In the genomic region with DNA sequence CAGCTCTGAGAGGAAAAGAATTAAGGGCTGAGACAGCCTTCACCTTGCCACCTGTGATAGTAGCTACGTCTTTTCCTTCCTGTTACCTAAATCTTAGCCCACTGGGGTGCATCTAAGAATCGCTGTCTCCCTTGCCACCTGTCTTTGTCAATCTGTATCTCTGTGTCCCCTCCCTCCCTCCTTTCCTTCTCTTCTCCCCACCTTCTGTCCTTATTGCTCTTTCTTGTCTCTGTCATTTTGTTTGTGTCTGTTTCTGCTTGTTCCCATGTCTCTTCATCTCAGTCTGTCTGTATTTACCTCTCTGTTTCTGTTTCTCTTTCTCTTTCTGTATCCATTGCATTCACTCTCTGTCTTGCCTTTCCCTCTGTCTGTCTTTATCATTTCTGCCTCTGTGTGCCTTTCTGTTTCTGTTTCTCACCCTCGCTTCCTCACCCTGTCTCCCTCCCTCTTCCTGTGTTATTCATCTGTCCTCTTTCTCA, we compare ENCODE assay signal across 12 cellular contexts. TPM values are rescaled to one million over a fixed set of nuclear protein-coding genes. Genes with fewer than 3 reads are reported as not detected.
DNase-seq lines count a peak whose midpoint lies in the region; ATAC-seq, FAIRE-seq and TF ChIP-seq lines count a peak whose summit lies in the region.
"Had no signal": no experiment of that assay in that cellular context is flagged by ENCODE, and none has a peak within 500 bp of the region (broad histone marks: within the 10 kb centered on the region; RNA-seq: fewer than 3 reads in every experiment).

No MANE protein-coding gene starts in this region.

- peaks cover 0 to 6% (median 0%) of the 10 kb centered on the region in 7 donors for H3K9me3 Mint-ChIP-seq in CD4-positive, CD25-positive, alpha-beta regulatory T cell
- peaks cover under 1% of the 10 kb centered on the region for H3K9me3 Mint-ChIP-seq in activated CD8-positive, alpha-beta T cell treated with anti-CD3 and anti-CD28 coated beads, Interleukin-2, amount 10 ng/mL, durations not matched to agents 7 days and 5 days (ENCODE audit: insufficient read depth)

- peak overlapping the region; percentile 82 to 96 (median 95) for H3K27ac Mint-ChIP-seq in CD4-positive, CD25-positive, alpha-beta regulatory T cell
- H3K27ac Mint-ChIP-seq in activated CD8-positive, alpha-beta T cell treated with anti-CD3 and anti-CD28 coated beads, Interleukin-2, amount 10 ng/mL, durations not matched to agents 7 days and 5 days, result peak overlapping the region; percentile 87

- H3K4me1 ChIP-seq in CD4-positive, CD25-positive, alpha-beta regulatory T cell (ENCODE audit: control insufficient read depth, insufficient read depth, low read length, poor library complexity, severe bottlenecking), result peaks cover 9% of the 10 kb centered on the region
- no peaks in the 10 kb centered on the region for H3K4me1 ChIP-seq in kidney (ENCODE audit: control insufficient read depth in 1 of 2, insufficient read depth in 1 of 2, low read depth in 1 of 2, low read length in 2 of 2)
- H3K4me1 ChIP-seq: BE2C had no signal

- CTCF ChIA-PET in activated CD8-positive, alpha-beta T cell treated with anti-CD3 and anti-CD28 coated beads, Interleukin-2, amount 10 ng/mL, durations not matched to agents 7 days and 5 days (lab: Charles Lee), result interaction anchor here (1.1 to 1.9 kb wide), 4 partner anchors 9 to 118 kb away, joined by 3 to 9 read pairs (median 4); no protein-coding TSS in a partner anchor

- H3K27me3 Mint-ChIP-seq in CD4-positive, CD25-positive, alpha-beta regulatory T cell, result no peaks in the 10 kb centered on the region
- no peaks in the 10 kb centered on the region for H3K27me3 Mint-ChIP-seq in activated CD8-positive, alpha-beta T cell treated with anti-CD3 and anti-CD28 coated beads, Interleukin-2, amount 10 ng/mL, durations not matched to agents 7 days and 5 days (ENCODE audit: low read depth)

- peaks cover 0 to 14% (median 6%) of the 10 kb centered on the region in 4 donors for H3K4me1 Mint-ChIP-seq in CD4-positive, CD25-positive, alpha-beta regulatory T cell
- H3K4me1 Mint-ChIP-seq in activated CD8-positive, alpha-beta T cell treated with anti-CD3 and anti-CD28 coated beads, Interleukin-2, amount 10 ng/mL, durations not matched to agents 7 days and 5 days (ENCODE audit: low read depth), result peaks cover 12% of the 10 kb centered on the region

- no peak overlapping the region for H3K9ac ChIP-seq in kidney (ENCODE audit: low read length in 2 of 2)

- DNase-seq in CD4-positive, CD25-positive, alpha-beta regulatory T cell, result peak in 2 of 3 donors; percentile 10 to 70
- no peak for DNase-seq in GM19239 (ENCODE audit: insufficient read length, low spot score)
- peak; percentile 26 for DNase-seq in activated CD8-positive, alpha-beta T cell treated with anti-CD3 and anti-CD28 coated beads, Interleukin-2, amount 10 ng/mL, durations not matched to agents 7 days and 5 days
- no peak for DNase-seq in SKM-1 (lab: John Stamatoyannopoulos, UW; ENCODE audit: unreplicated experiment)
- no peak for DNase-seq in DMS79 treated with DMSO at 0.1 percent for 48 hours (lab: John Stamatoyannopoulos, UW)
- DNase-seq in HCEC 1CT, result no peak
- no peak for DNase-seq in kidney
- DNase-seq: amniotic stem cell, BE2C, heart left ventricle, SHP77 treated with DMSO at 0.1 percent for 48 hours had no signal

- H3K36me3 Mint-ChIP-seq in CD4-positive, CD25-positive, alpha-beta regulatory T cell, result peaks cover 4% of the 10 kb centered on the region
- no peaks in the 10 kb centered on the region for H3K36me3 Mint-ChIP-seq in activated CD8-positive, alpha-beta T cell treated with anti-CD3 and anti-CD28 coated beads, Interleukin-2, amount 10 ng/mL, durations not matched to agents 7 days and 5 days (ENCODE audit: low read depth)

- POLR2A ChIA-PET in activated CD8-positive, alpha-beta T cell treated with anti-CD3 and anti-CD28 coated beads, Interleukin-2, amount 10 ng/mL, durations not matched to agents 7 days and 5 days (lab: Charles Lee), result no interaction called here

- H3K27me3 ChIP-seq in CD4-positive, CD25-positive, alpha-beta regulatory T cell (ENCODE audit: control insufficient read depth, insufficient read depth, low read length), result peaks cover 5% of the 10 kb centered on the region
- H3K27me3 ChIP-seq: heart left ventricle had no signal

- FAIRE-seq in GM19239 (lab: Jason Lieb, UNC) (peak; percentile 89), kidney (lab: Jason Lieb, UNC) (no peak)

- H3K9me3 ChIP-seq in CD4-positive, CD25-positive, alpha-beta regulatory T cell (ENCODE audit: control insufficient read depth in 2 of 2, low read length in 2 of 2), result no peaks in the 10 kb centered on the region
- H3K9me3 ChIP-seq in kidney (ENCODE audit: control insufficient read depth in 1 of 2, low read length in 2 of 2), result no peaks in the 10 kb centered on the region
- H3K9me3 ChIP-seq: BE2C, heart left ventricle had no signal

- intact Hi-C loops in kidney (cut with DNase I), result no loop called here

- H3K4me3 ChIP-seq in CD4-positive, CD25-positive, alpha-beta regulatory T cell (ENCODE audit: low read depth, low read length), result peak overlapping the region; percentile 83
- no peak overlapping the region for H3K4me3 ChIP-seq in kidney (ENCODE audit: low read length in 2 of 2)

- peak; percentile 45 to 51 for ATAC-seq in CD4-positive, CD25-positive, alpha-beta regulatory T cell (ENCODE audit: low read depth in 2 of 2)
- ATAC-seq in HG02981 (IDR thresholded peaks at IDR 0.05; ENCODE audit: unreplicated experiment), result peak; percentile 94
- ATAC-seq in activated CD8-positive, alpha-beta T cell treated with anti-CD3 and anti-CD28 coated beads, Interleukin-2, amount 10 ng/mL, durations not matched to agents 7 days and 5 days, result peak; percentile 94
- ATAC-seq: heart left ventricle had no signal

- H3K27ac ChIP-seq in CD4-positive, CD25-positive, alpha-beta regulatory T cell (ENCODE audit: insufficient read depth, low read length, poor library complexity, severe bottlenecking), result peak overlapping the region; percentile 43
- H3K27ac ChIP-seq in kidney (ENCODE audit: low read depth in 2 of 2, low read length in 2 of 2), result no peak overlapping the region

- no peaks in the 10 kb centered on the region for H3K36me3 ChIP-seq in CD4-positive, CD25-positive, alpha-beta regulatory T cell (ENCODE audit: control insufficient read depth, insufficient read depth, low read length)
- peaks cover 3% of the 10 kb centered on the region in 2 donors for H3K36me3 ChIP-seq in kidney (ENCODE audit: control insufficient read depth in 1 of 2, insufficient read depth in 2 of 2, low read length in 2 of 2)
- H3K36me3 ChIP-seq: BE2C had no signal

- TF ChIP-seq CTCF in kidney (IDR thresholded peaks at IDR 0.05; ENCODE audit: borderline replicate concordance, extremely low read depth, insufficient read depth), result no peak

- peak overlapping the region; percentile 75 to 88 (median 78) for H3K4me3 Mint-ChIP-seq in CD4-positive, CD25-positive, alpha-beta regulatory T cell
- peak overlapping the region; percentile 66 for H3K4me3 Mint-ChIP-seq in activated CD8-positive, alpha-beta T cell treated with anti-CD3 and anti-CD28 coated beads, Interleukin-2, amount 10 ng/mL, durations not matched to agents 7 days and 5 days

RNA-seq across cellular contexts. Expression of gene SLC22A15, which starts 30.2 kb away (rescaled TPM):
- total RNA-seq in CD4-positive, CD25-positive, alpha-beta regulatory T cell, result 0.17 TPM
- under 1 TPM in 1 of 4 donors, not detected in 3; 0.03 TPM for polyA plus RNA-seq in CD4-positive, CD25-positive, alpha-beta regulatory T cell
- under 1 TPM; 0.40 to 0.60 TPM for total RNA-seq in activated CD8-positive, alpha-beta T cell treated with anti-CD3 and anti-CD28 coated beads, Interleukin-2, amount 10 ng/mL, durations not matched to agents 7 days and 5 days
- 9.8 TPM for total RNA-seq in kidney
- 3.5 TPM for polyA plus RNA-seq in kidney (ENCODE audit: insufficient read depth, low read depth, low replicate concordance)

Comparison
In these comparisons a context has a peak if more than half of its experiments do, and no peak if none do; other contexts are left out.
1. DNase-seq: peak in CD4-positive, CD25-positive, alpha-beta regulatory T cell (2 of 3) and activated CD8-positive, alpha-beta T cell treated with anti-CD3 and anti-CD28 coated beads, Interleukin-2, amount 10 ng/mL, durations not matched to agents 7 days and 5 days (single experiment); none in GM19239 (single experiment), SKM-1 (single experiment), DMS79 treated with DMSO at 0.1 percent for 48 hours (single experiment), HCEC 1CT (single experiment) and kidney (single experiment).
2. Peak in every context shown above with its lines, with median percentiles within 50 percentile points of each other: ATAC-seq.